8 cellular contexts compared by ENCODE assay signal in genomic region chr16:88650749-88651275, GRCh38. TPM values are rescaled to one million over a fixed set of nuclear protein-coding genes. Genes with fewer than 3 reads are reported as not detected.
DNase-seq lines count a peak whose midpoint lies in the region; ATAC-seq and TF ChIP-seq lines count a peak whose summit lies in the region.

TSS of gene CYBA (minus strand) at chr16:88651053. CDS start at chr16:88651013, 40 bp downstream.

- no peak within 1 kb of the TSS for H2AFZ ChIP-seq in mammary epithelial cell (ENCODE audit: low read depth, low read length)

- in situ Hi-C loops in mammary epithelial cell (cut with MboI; ENCODE audit: low sequenced_read_pairs in 2 of 2): no loop called here

- DNase-seq in breast epithelium (ENCODE audit: low spot score in 2 of 2) (peak in 1 of 2 donors; percentile 49), mammary epithelial cell (no peak), OCI-M2 (lab: John Stamatoyannopoulos, UW; ENCODE audit: unreplicated experiment) (peak; percentile 44), foreskin keratinocyte (no peak), occipital lobe (lab: John Stamatoyannopoulos, UW) (no peak), testis (peak; percentile 36)

- peak; percentile 63 for ATAC-seq in HG02973 (IDR thresholded peaks at IDR 0.05; ENCODE audit: unreplicated experiment)
- ATAC-seq in activated T-helper 17 cell treated with anti-CD3 and anti-CD28 coated beads, Interleukin-2, amount 50 U/mL, for 72 hours (replicated peaks): peak; percentile 91
- ATAC-seq in foreskin keratinocyte: peak; percentile 61

- dilution Hi-C loops in mammary epithelial cell (cut with HindIII; ENCODE audit: low sequenced_read_pairs): no loop called here

- TF ChIP-seq CTCF in breast epithelium (IDR thresholded peaks at IDR 0.05) (no peak), mammary epithelial cell (conservative IDR thresholded peaks at IDR 0.05 in 1 of 2, IDR thresholded peaks at IDR 0.05 in 1 of 2; ENCODE audit: extremely low read depth in 1 of 2, insufficient read depth in 1 of 2, low read depth in 1 of 2, low read length in 2 of 2) (no peak), foreskin keratinocyte (conservative IDR thresholded peaks at IDR 0.05) (no peak), testis (IDR thresholded peaks at IDR 0.05) (no peak)

- peak within 1 kb of the TSS; percentile 84 for H3K27ac Mint-ChIP-seq in activated T-helper 17 cell treated with anti-CD3 and anti-CD28 coated beads, Interleukin-2, amount 50 U/mL, for 72 hours

- no peaks in the 10 kb centered on the region for H3K9me3 ChIP-seq in breast epithelium
- H3K9me3 ChIP-seq in mammary epithelial cell (replicated peaks; ENCODE audit: insufficient read depth, low read length): no peaks in the 10 kb centered on the region
- no peaks in the 10 kb centered on the region for H3K9me3 ChIP-seq in testis

- H3K4me1 ChIP-seq in breast epithelium: peaks cover 3% of the 10 kb centered on the region in 2 donors
- no peaks in the 10 kb centered on the region for H3K4me1 ChIP-seq in mammary epithelial cell (ENCODE audit: insufficient read depth, low read length)
- H3K4me1 ChIP-seq in foreskin keratinocyte: no peaks in the 10 kb centered on the region
- H3K4me1 ChIP-seq in testis: peaks cover 5% of the 10 kb centered on the region

- TF ChIP-seq POLR2A in breast epithelium (IDR thresholded peaks at IDR 0.05): no peak
- TF ChIP-seq POLR2A in testis (IDR thresholded peaks at IDR 0.05): no peak

- WGBS in mammary epithelial cell (ENCODE audit: low coverage, missing lambda C conversion rate): 70% methylated on average over 2 of the region's 41 CpGs
- 4 to 24% methylated on average over 5 to 35 of the region's 41 CpGs for WGBS in testis, 2 donors

- intact Hi-C loops in breast epithelium (cut with DNase I; ENCODE audit: low total_unique reads): no loop called here
- intact Hi-C loops in mammary epithelial cell (cut with micrococcal nuclease): no loop called here
- intact Hi-C loops in testis (cut with DNase I; ENCODE audit: low total_unique reads): no loop called here

- H3K27me3 ChIP-seq in breast epithelium (no peaks in the 10 kb centered on the region), mammary epithelial cell (ENCODE audit: insufficient read depth, low read length) (no peaks in the 10 kb centered on the region), foreskin keratinocyte (no peaks in the 10 kb centered on the region), testis (no peaks in the 10 kb centered on the region)

- H3K9me3 Mint-ChIP-seq in activated T-helper 17 cell treated with anti-CD3 and anti-CD28 coated beads, Interleukin-2, amount 50 U/mL, for 72 hours: no peaks in the 10 kb centered on the region

- no peak within 1 kb of the TSS for H3K4me2 ChIP-seq in mammary epithelial cell (ENCODE audit: insufficient read depth, low read depth, low read length)

- H3K36me3 Mint-ChIP-seq in activated T-helper 17 cell treated with anti-CD3 and anti-CD28 coated beads, Interleukin-2, amount 50 U/mL, for 72 hours (ENCODE audit: low read depth): peaks cover 27% of the 10 kb centered on the region

- peak within 1 kb of the TSS; percentile 84 to 86 (median 86) for H3K4me3 ChIP-seq in breast epithelium
- H3K4me3 ChIP-seq in mammary epithelial cell (replicated peaks in 1 of 3; ENCODE audit: insufficient read depth in 1 of 3, low read depth in 2 of 3, low read length in 3 of 3): peak within 1 kb of the TSS in 1 of 3 experiments; percentile 25
- H3K4me3 ChIP-seq in testis: peak within 1 kb of the TSS; percentile 47 to 65

- peak within 1 kb of the TSS; percentile 85 for H3K4me3 Mint-ChIP-seq in activated T-helper 17 cell treated with anti-CD3 and anti-CD28 coated beads, Interleukin-2, amount 50 U/mL, for 72 hours

- H3K79me2 ChIP-seq in mammary epithelial cell (ENCODE audit: insufficient read depth, low read length): no peaks in the 10 kb centered on the region

- H3K4me1 Mint-ChIP-seq in activated T-helper 17 cell treated with anti-CD3 and anti-CD28 coated beads, Interleukin-2, amount 50 U/mL, for 72 hours: peaks cover 5% of the 10 kb centered on the region

- no peak within 1 kb of the TSS for H3K9ac ChIP-seq in mammary epithelial cell (ENCODE audit: insufficient read depth, low read length)

- H3K36me3 ChIP-seq in breast epithelium (no peaks in the 10 kb centered on the region), mammary epithelial cell (ENCODE audit: insufficient read depth, low read length) (peaks cover 4% of the 10 kb centered on the region), testis (ENCODE audit: low read depth, missing control alignments) (no peaks in the 10 kb centered on the region)

- no peaks in the 10 kb centered on the region for H3K27me3 Mint-ChIP-seq in activated T-helper 17 cell treated with anti-CD3 and anti-CD28 coated beads, Interleukin-2, amount 50 U/mL, for 72 hours

- peaks cover 6% of the 10 kb centered on the region for H4K20me1 ChIP-seq in mammary epithelial cell (ENCODE audit: insufficient read depth, low read length)

- H3K27ac ChIP-seq in breast epithelium (peak within 1 kb of the TSS; percentile 48 to 71), mammary epithelial cell (ENCODE audit: insufficient read depth, low read depth, low read length) (no peak within 1 kb of the TSS), foreskin keratinocyte (no peak within 1 kb of the TSS), testis (peak within 1 kb of the TSS in 1 of 2 donors; percentile 30)

- no TSS peak for BruUV-seq in mammary epithelial cell (replicated peaks; lab: Mats Ljungman, UMichigan)

- CTCF ChIA-PET in mammary epithelial cell (lab: Charles Lee; ENCODE audit: low non-redundant PET): no interaction called here

RNA-seq across cellular contexts. Expression of gene CYBA, which starts in this region (rescaled TPM):
- total RNA-seq in breast epithelium (100 to 1,000 TPM; 138 to 194 (median 180) TPM), mammary epithelial cell (10 to 100 TPM in 1 of 2 donors, 1 to 10 TPM in 1; 2.5 to 20.3 TPM), foreskin keratinocyte (19.1 and 28.2 TPM in 2 replicates), occipital lobe (17.8 TPM), testis (10 to 100 TPM; 11.7 to 34.9 TPM)
- polyA plus RNA-seq in mammary epithelial cell (2.1 TPM), foreskin keratinocyte (26.0 and 37.7 TPM in 2 replicates), testis (ENCODE audit: insufficient read depth, low read depth, low replicate concordance) (40.0 TPM)
- 3.1 TPM for polyA minus RNA-seq in mammary epithelial cell
- total RNA-seq in activated T-helper 17 cell treated with anti-CD3 and anti-CD28 coated beads, Interleukin-2, amount 50 U/mL, for 72 hours: 100 to 1,000 TPM; 242 to 290 TPM

Comparison
In these comparisons a context has a peak if more than half of its experiments do, and no peak if none do; other contexts are left out.
1. H3K27ac ChIP-seq: peak in breast epithelium (2 of 2); none in mammary epithelial cell (single experiment) and foreskin keratinocyte (single experiment).
2. DNase-seq: peak in OCI-M2 (single experiment) and testis (single experiment); none in mammary epithelial cell (single experiment), foreskin keratinocyte (0 of 2) and occipital lobe (single experiment).
3. Peak in every context shown above with its lines, with median percentiles within 50 percentile points of each other: ATAC-seq.